Comparison of ENCODE assay signal across 14 cellular contexts in genomic region chr22:35679492-35679891, GRCh38. TPM values are rescaled to one million over a fixed set of nuclear protein-coding genes. Genes with fewer than 3 reads are reported as not detected.
DNase-seq lines count a peak whose midpoint lies in the region.
"Not testable (repeated sequence)": the region's sequence is repeated elsewhere in the genome, so short reads cannot be mapped to it uniquely, and the experiment has no call there.
"Had no signal": no experiment of that assay in that cellular context is flagged by ENCODE, and none has a peak within 500 bp of the region (broad histone marks: within the 10 kb centered on the region; RNA-seq: fewer than 3 reads in every experiment).

No MANE protein-coding gene starts in this region.

- intact Hi-C loops in activated CD4-positive, alpha-beta memory T cell treated with anti-CD3 and anti-CD28 coated beads for 36 hours (cut with micrococcal nuclease), result loop anchor here (1.0 kb wide), 2 partner anchors 18 to 31 kb away; partner anchors contain the start of gene APOL6
- intact Hi-C loops in activated T-helper 2 cell treated with anti-CD3 and anti-CD28 coated beads, Interferon-gamma antibody, Interleukin-2, Interleukin-4, amounts not matched to agents 10 μg/mL and 5 μg/mL and 100 μg/mL, durations not matched to agents 14 hours and 24 hours and 36 hours (cut with micrococcal nuclease), result loop anchor here (1.0 kb wide), 2 partner anchors 31 to 49 kb away; partner anchors contain the start of gene APOL6

- peaks cover 24% of the 10 kb centered on the region for H3K36me3 Mint-ChIP-seq in activated CD4-positive, alpha-beta memory T cell treated with anti-CD3 and anti-CD28 coated beads for 36 hours
- H3K36me3 Mint-ChIP-seq in activated T-helper 2 cell treated with anti-CD3 and anti-CD28 coated beads, Interferon-gamma antibody, Interleukin-2, Interleukin-4, amounts not matched to agents 10 μg/mL and 5 μg/mL and 100 μg/mL, durations not matched to agents 14 hours and 24 hours and 36 hours (ENCODE audit: low read depth), result peaks cover 27% of the 10 kb centered on the region

- H3K27ac Mint-ChIP-seq in activated CD4-positive, alpha-beta memory T cell treated with anti-CD3 and anti-CD28 coated beads for 36 hours, result peak overlapping the region; percentile 69
- H3K27ac Mint-ChIP-seq in activated T-helper 2 cell treated with anti-CD3 and anti-CD28 coated beads, Interferon-gamma antibody, Interleukin-2, Interleukin-4, amounts not matched to agents 10 μg/mL and 5 μg/mL and 100 μg/mL, durations not matched to agents 14 hours and 24 hours and 36 hours, result peak overlapping the region; percentile 43

- CTCF ChIA-PET in activated CD4-positive, alpha-beta memory T cell treated with anti-CD3 and anti-CD28 coated beads for 36 hours (lab: Charles Lee), result interaction anchor here (1.2 kb wide), 1 partner anchor 31 kb away, joined by 3 read pairs; the partner anchor contains the start of gene APOL6

- H3K4me1 Mint-ChIP-seq in activated CD4-positive, alpha-beta memory T cell treated with anti-CD3 and anti-CD28 coated beads for 36 hours (ENCODE audit: low read depth), result peaks cover 20% of the 10 kb centered on the region
- peaks cover 15% of the 10 kb centered on the region for H3K4me1 Mint-ChIP-seq in activated T-helper 2 cell treated with anti-CD3 and anti-CD28 coated beads, Interferon-gamma antibody, Interleukin-2, Interleukin-4, amounts not matched to agents 10 μg/mL and 5 μg/mL and 100 μg/mL, durations not matched to agents 14 hours and 24 hours and 36 hours (ENCODE audit: low read depth)

- peaks cover 45% of the 10 kb centered on the region for H3K9me3 Mint-ChIP-seq in activated CD4-positive, alpha-beta memory T cell treated with anti-CD3 and anti-CD28 coated beads for 36 hours
- peaks cover 50% of the 10 kb centered on the region for H3K9me3 Mint-ChIP-seq in activated T-helper 2 cell treated with anti-CD3 and anti-CD28 coated beads, Interferon-gamma antibody, Interleukin-2, Interleukin-4, amounts not matched to agents 10 μg/mL and 5 μg/mL and 100 μg/mL, durations not matched to agents 14 hours and 24 hours and 36 hours

- DNase-seq in CD1c-positive myeloid dendritic cell (ENCODE audit: extremely low spot score) (peak; percentile 63), RPMI7951 (ENCODE audit: low read depth) (peak; percentile 29), astrocyte of the hippocampus (ENCODE audit: low read depth, low spot score) (peak; percentile 12), iris pigment epithelial cell (ENCODE audit: low read depth) (peak; percentile 57)
- DNase-seq in activated CD4-positive, alpha-beta memory T cell treated with anti-CD3 and anti-CD28 coated beads for 36 hours, result peak; percentile 77
- not testable (repeated sequence) for DNase-seq in activated T-helper 2 cell treated with anti-CD3 and anti-CD28 coated beads, Interferon-gamma antibody, Interleukin-2, Interleukin-4, amounts not matched to agents 10 μg/mL and 5 μg/mL and 100 μg/mL, durations not matched to agents 14 hours and 24 hours and 36 hours (ENCODE audit: low spot score)
- DNase-seq in stimulated activated CD4-positive, alpha-beta T cell treated with anti-CD3 and anti-CD28 coated beads, Interleukin-1b, Interleukin-23, amount 100 ng/mL, for 4 hours (ENCODE audit: low read depth in 2 of 2), result peak; percentile 36 to 42
- DNase-seq in stimulated activated CD8-positive, alpha-beta memory T cell treated with anti-CD3 and anti-CD28 coated beads, Interleukin-4, amount 100 ng/mL, for 24 hours (ENCODE audit: low read depth), result peak; percentile 42

- POLR2A ChIA-PET in activated CD4-positive, alpha-beta memory T cell treated with anti-CD3 and anti-CD28 coated beads for 36 hours (lab: Charles Lee), result interaction anchor here (1.9 kb wide), 1 partner anchor 31 kb away, joined by 11 read pairs; the partner anchor contains the start of gene APOL6

- H3K27me3 Mint-ChIP-seq in activated CD4-positive, alpha-beta memory T cell treated with anti-CD3 and anti-CD28 coated beads for 36 hours; activated T-helper 2 cell treated with anti-CD3 and anti-CD28 coated beads, Interferon-gamma antibody, Interleukin-2, Interleukin-4, amounts not matched to agents 10 μg/mL and 5 μg/mL and 100 μg/mL, durations not matched to agents 14 hours and 24 hours and 36 hours (ENCODE audit: low read depth): not testable (repeated sequence)

- H3K4me3 Mint-ChIP-seq in activated CD4-positive, alpha-beta memory T cell treated with anti-CD3 and anti-CD28 coated beads for 36 hours; activated T-helper 2 cell treated with anti-CD3 and anti-CD28 coated beads, Interferon-gamma antibody, Interleukin-2, Interleukin-4, amounts not matched to agents 10 μg/mL and 5 μg/mL and 100 μg/mL, durations not matched to agents 14 hours and 24 hours and 36 hours (ENCODE audit: low read depth): not testable (repeated sequence)

RNA-seq across cellular contexts. Expression of gene APOL6, which starts 31.2 kb away (rescaled TPM):
- total RNA-seq in RPMI7951 (2014; rRNA removed; shearing (Covaris generic)), result 16.2 and 17.8 TPM in 2 replicates
- total RNA-seq in activated CD4-positive, alpha-beta memory T cell treated with anti-CD3 and anti-CD28 coated beads for 36 hours, result 10 to 100 TPM; 26.7 to 27.7 TPM
- 21.2 and 21.9 TPM in 2 replicates for total RNA-seq in activated T-helper 2 cell treated with anti-CD3 and anti-CD28 coated beads, Interferon-gamma antibody, Interleukin-2, Interleukin-4, amounts not matched to agents 10 μg/mL and 5 μg/mL and 100 μg/mL, durations not matched to agents 14 hours and 24 hours and 36 hours

RNA-seq across cellular contexts. Expression of gene APOL5, which starts 38.2 kb away (rescaled TPM):
- total RNA-seq in RPMI7951 (2014; rRNA removed; shearing (Covaris generic)), result not detected in 2 replicates
- total RNA-seq in activated CD4-positive, alpha-beta memory T cell treated with anti-CD3 and anti-CD28 coated beads for 36 hours, result not detected
- total RNA-seq in activated T-helper 2 cell treated with anti-CD3 and anti-CD28 coated beads, Interferon-gamma antibody, Interleukin-2, Interleukin-4, amounts not matched to agents 10 μg/mL and 5 μg/mL and 100 μg/mL, durations not matched to agents 14 hours and 24 hours and 36 hours, result not detected in 2 replicates
- total RNA-seq: body of pancreas, fibroblast of lung, H1, left lung, Right ventricle myocardium superior, sigmoid colon had no signal
